Comparison of ENCODE assay signal across 13 cellular contexts in the genomic region with DNA sequence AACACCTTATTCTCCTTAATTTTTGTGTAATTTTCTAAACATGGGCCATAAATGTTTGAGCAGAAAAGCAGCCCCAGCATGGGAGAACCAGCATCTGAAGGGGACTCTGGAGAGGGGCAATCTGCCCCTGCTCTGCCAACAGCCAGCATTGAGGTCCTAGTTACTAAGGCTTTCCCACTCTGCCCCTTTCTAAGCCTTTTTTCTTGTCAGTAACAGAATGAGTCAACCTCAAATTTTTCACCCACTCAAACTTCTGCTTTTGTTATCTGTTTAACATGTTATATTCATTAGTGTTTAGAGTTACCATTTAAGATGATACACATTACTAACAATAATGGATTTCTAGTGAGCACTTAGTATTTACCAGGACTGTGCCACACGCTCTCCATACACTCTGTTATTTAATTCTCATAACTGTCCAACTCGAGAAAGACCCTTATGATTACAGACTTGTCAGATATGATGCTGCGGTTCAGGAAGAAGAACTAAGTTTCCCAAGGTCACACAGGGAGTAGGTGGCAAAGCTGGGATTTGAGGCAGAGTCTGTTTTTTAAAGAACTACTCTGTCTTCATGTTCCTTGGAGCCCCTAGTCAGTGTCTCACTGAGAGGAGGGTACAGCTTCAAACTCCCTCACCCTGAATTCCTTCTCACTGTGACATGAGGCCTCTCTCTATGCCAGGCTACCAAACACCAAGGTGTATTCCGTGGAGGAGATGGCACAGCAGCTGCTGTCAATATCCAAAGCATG. TPM values are rescaled to one million over a fixed set of nuclear protein-coding genes. Genes with fewer than 3 reads are reported as not detected.
DNase-seq lines count a peak whose midpoint lies in the region; ATAC-seq and TF ChIP-seq lines count a peak whose summit lies in the region.
"Had no signal": no experiment of that assay in that cellular context is flagged by ENCODE, and none has a peak within 500 bp of the region (broad histone marks: within the 10 kb centered on the region; RNA-seq: fewer than 3 reads in every experiment).

No MANE protein-coding gene starts in this region.

- peaks cover 4% of the 10 kb centered on the region for H3K4me1 Mint-ChIP-seq in activated T-helper 17 cell treated with anti-CD3 and anti-CD28 coated beads, Interleukin-2, amount 50 U/mL, for 72 hours

- peaks cover 27% of the 10 kb centered on the region for H3K27me3 Mint-ChIP-seq in activated T-helper 17 cell treated with anti-CD3 and anti-CD28 coated beads, Interleukin-2, amount 50 U/mL, for 72 hours

- no peaks in the 10 kb centered on the region for H3K36me3 Mint-ChIP-seq in activated T-helper 17 cell treated with anti-CD3 and anti-CD28 coated beads, Interleukin-2, amount 50 U/mL, for 72 hours (ENCODE audit: low read depth)

- ATAC-seq in GM18505 (IDR thresholded peaks at IDR 0.05; ENCODE audit: unreplicated experiment), result peak; percentile 68
- ATAC-seq in GM21423 (IDR thresholded peaks at IDR 0.05; ENCODE audit: unreplicated experiment), result peak; percentile 61
- peak; percentile 58 for ATAC-seq in HG03095 (IDR thresholded peaks at IDR 0.05; ENCODE audit: unreplicated experiment)
- ATAC-seq in activated T-helper 17 cell treated with anti-CD3 and anti-CD28 coated beads, Interleukin-2, amount 50 U/mL, for 72 hours (replicated peaks), result peak; percentile 28
- ATAC-seq in GM19324 (IDR thresholded peaks at IDR 0.05; ENCODE audit: low FRiP score, unreplicated experiment), result no peak

- TF ChIP-seq POLR2A in GM18505 (IDR thresholded peaks at IDR 0.05; ENCODE audit: borderline replicate concordance, extremely low read depth, insufficient read depth, insufficient read length), result no peak

- no peaks in the 10 kb centered on the region for H3K9me3 Mint-ChIP-seq in activated T-helper 17 cell treated with anti-CD3 and anti-CD28 coated beads, Interleukin-2, amount 50 U/mL, for 72 hours

- CTCF ChIA-PET in RWPE1 (lab: Yijun Ruan, JAX), result no interaction called here

- H3K27ac Mint-ChIP-seq in activated T-helper 17 cell treated with anti-CD3 and anti-CD28 coated beads, Interleukin-2, amount 50 U/mL, for 72 hours, result peak overlapping the region; percentile 0

- no peak overlapping the region for H3K4me3 Mint-ChIP-seq in activated T-helper 17 cell treated with anti-CD3 and anti-CD28 coated beads, Interleukin-2, amount 50 U/mL, for 72 hours

- no peak overlapping the region for H3K27ac ChIP-seq in RWPE1
- H3K27ac ChIP-seq: testis had no signal

- no peak for TF ChIP-seq CTCF in RWPE1 (conservative IDR thresholded peaks at IDR 0.05; ENCODE audit: low read depth)

- POLR2A ChIA-PET in RWPE1 (lab: Yijun Ruan, JAX; ENCODE audit: low non-redundant PET), result no interaction called here

- DNase-seq in RWPE1 (ENCODE audit: low spot score), result no peak
- no peak for DNase-seq in activated CD8-positive, alpha-beta memory T cell treated with anti-CD3 and anti-CD28 coated beads, Interleukin-2, amount 50 U/mL, for 48 hours
- DNase-seq in SKM-1 treated with dmso at 0.1 percent for 144 hours (lab: John Stamatoyannopoulos, UW; ENCODE audit: unreplicated experiment), result no peak
- DNase-seq: activated CD4-positive, alpha-beta T cell treated with anti-CD3 and anti-CD28 coated beads, Interleukin-2, amount 50 U/mL, for 4 hours; COR-L47; H7; NCI-H1417 treated with DMSO at 0.1 percent for 48 hours; testis had no signal

RNA-seq across cellular contexts. Expression of gene GPAM, which starts 19.9 kb away (rescaled TPM):
- 10 to 100 TPM in 1 of 2 donors, 1 to 10 TPM in 1; 4.4 to 12.2 TPM for total RNA-seq in activated T-helper 17 cell treated with anti-CD3 and anti-CD28 coated beads, Interleukin-2, amount 50 U/mL, for 72 hours
